ENCODE assay signal across 20 cellular contexts in the genomic region with DNA sequence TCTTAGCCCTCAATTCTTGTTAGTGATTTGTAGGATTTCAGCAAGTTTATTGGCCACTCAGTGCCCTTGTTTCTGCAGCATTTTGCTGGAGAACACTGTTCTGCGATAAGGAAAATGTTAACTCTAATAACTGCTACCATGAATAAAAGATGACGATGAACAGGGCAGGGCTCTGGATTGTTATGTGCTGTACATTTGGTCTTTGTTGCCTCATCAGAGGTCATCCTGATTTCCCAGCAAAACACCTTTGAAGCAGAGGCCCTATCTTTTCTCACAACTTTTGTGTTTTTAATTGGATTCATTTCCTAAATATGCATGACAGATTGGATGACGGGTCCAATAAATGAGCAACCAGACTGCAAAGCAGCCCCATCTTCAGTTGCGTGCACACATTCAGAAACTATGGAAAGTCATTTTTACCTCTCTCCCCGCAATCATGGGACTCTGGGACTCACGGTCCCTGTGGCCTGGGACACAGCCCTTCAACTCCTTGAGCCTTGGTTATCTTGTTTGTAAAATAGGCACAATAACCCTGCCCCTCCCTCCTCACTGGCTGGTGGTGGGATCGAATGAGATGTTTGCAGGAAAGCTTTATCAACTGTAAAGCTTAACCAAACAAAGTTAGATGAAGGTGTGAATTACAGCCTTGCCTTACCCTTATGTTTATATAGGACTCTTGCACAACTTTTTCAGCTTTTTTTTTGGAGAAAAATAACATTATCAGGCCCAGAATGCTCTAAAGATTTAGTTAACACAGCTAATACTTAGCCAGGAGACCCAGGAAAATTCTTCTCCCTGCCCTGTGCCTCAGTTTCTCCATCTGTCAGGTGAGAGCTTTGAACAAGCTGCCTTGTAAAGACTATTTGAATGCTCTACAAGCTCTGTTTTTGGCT. TPM values are rescaled to one million over a fixed set of nuclear protein-coding genes. Genes with fewer than 3 reads are reported as not detected.
"Had no signal": no experiment of that assay in that cellular context is flagged by ENCODE, and none has a peak within 500 bp of the region (broad histone marks: within the 10 kb centered on the region; RNA-seq: fewer than 3 reads in every experiment).

No MANE protein-coding gene starts in this region.

- H3K27me3 ChIP-seq: colonic mucosa had no signal

- ATAC-seq: activated CD8-positive, alpha-beta T cell treated with anti-CD3 and anti-CD28 coated beads for 36 hours; activated T-cell treated with anti-CD3 and anti-CD28 coated beads, Interleukin-2, amount 50 U/mL, for 72 hours; stimulated activated naive CD8-positive, alpha-beta T cell treated with anti-CD3 and anti-CD28 coated beads, Interleukin-15, amount 100 ng/mL, for 72 hours had no signal

- DNase-seq: activated CD4-positive, alpha-beta T cell treated with anti-CD3 and anti-CD28 coated beads for 36 hours; activated CD8-positive, alpha-beta memory T cell treated with anti-CD3 and anti-CD28 coated beads, Interleukin-2, amount 50 U/mL, for 4 hours; activated CD8-positive, alpha-beta T cell treated with anti-CD3 and anti-CD28 coated beads for 36 hours; activated naive CD8-positive, alpha-beta T cell treated with anti-CD3 and anti-CD28 coated beads, Interleukin-2, amount 10 ng/mL, durations not matched to agents 7 days and 5 days; activated T-cell treated with anti-CD3 and anti-CD28 coated beads, Interleukin-2, amount 50 U/mL, for 72 hours; aorta; colonic mucosa; effector CD8-positive, alpha-beta T cell; glutamatergic neuron; kidney; naive thymus-derived CD4-positive, alpha-beta T cell; retina; stimulated activated CD4-positive, alpha-beta T cell treated with anti-CD3 and anti-CD28 coated beads, Interleukin-4, amount 100 ng/mL, for 1 hour; stimulated activated CD8-positive, alpha-beta memory T cell treated with anti-CD3 and anti-CD28 coated beads, Interleukin-4, amount 100 ng/mL, for 48 hours; stimulated activated naive CD8-positive, alpha-beta T cell treated with anti-CD3 and anti-CD28 coated beads, Interleukin-15, amount 100 ng/mL, for 72 hours; T1000 had no signal

- H3K27ac ChIP-seq: colonic mucosa, thoracic aorta, VCaP had no signal

- H3K4me3 ChIP-seq: colonic mucosa, thoracic aorta had no signal

- H3K36me3 ChIP-seq: colonic mucosa, thoracic aorta had no signal

- H3K4me1 ChIP-seq: colonic mucosa had no signal

- H3K9me3 ChIP-seq: colonic mucosa, thoracic aorta had no signal

RNA-seq across cellular contexts. Expression of gene RPH3A, which starts 45.4 kb away (rescaled TPM):
- total RNA-seq: activated CD4-positive, alpha-beta T cell treated with anti-CD3 and anti-CD28 coated beads for 36 hours; activated CD8-positive, alpha-beta T cell treated with anti-CD3 and anti-CD28 coated beads for 36 hours; activated naive CD8-positive, alpha-beta T cell treated with anti-CD3 and anti-CD28 coated beads, Interleukin-2, amount 10 ng/mL, durations not matched to agents 7 days and 5 days; activated T-cell treated with anti-CD3 and anti-CD28 coated beads, Interleukin-2, amount 50 U/mL, for 72 hours; lower leg skin; thoracic aorta had no signal
- polyA plus RNA-seq: aorta; esophagus; naive thymus-derived CD4-positive, alpha-beta T cell had no signal
